In genomic region chr9:74496819-74497749, GRCh38 we compare ENCODE assay signal across 8 cellular contexts. TPM values are rescaled to one million over a fixed set of nuclear protein-coding genes. Genes with fewer than 3 reads are reported as not detected.
DNase-seq lines count a peak whose midpoint lies in the region; ATAC-seq and TF ChIP-seq lines count a peak whose summit lies in the region.

RORB (plus strand) TSS chr9:74497335; CDS start chr9:74497977, 642 bp downstream.

- no peaks in the 10 kb centered on the region for H3K36me3 ChIP-seq in SK-N-SH (replicated peaks in 1 of 2; ENCODE audit: control insufficient read depth in 1 of 2, insufficient read depth in 2 of 2, low read length in 1 of 2)

- CTCF ChIA-PET in SK-N-SH (lab: Yijun Ruan, JAX) = no interaction called here

- H3K4me3 ChIP-seq in SK-N-SH (ENCODE audit: low read depth in 2 of 2, low read length in 1 of 2) (peak within 1 kb of the TSS; percentile 55 to 78), dorsolateral prefrontal cortex (peak within 1 kb of the TSS; percentile 52 to 94 (median 75))

- H3K9me2 ChIP-seq in SK-N-SH = no peaks in the 10 kb centered on the region

- peaks cover 0 to 4% of the 10 kb centered on the region in 2 experiments; a peak in 2 of 4 replicates for H3K4me1 ChIP-seq in SK-N-SH (ENCODE audit: control insufficient read depth in 1 of 2, insufficient read depth in 2 of 2, low read depth in 1 of 2, low read length in 1 of 2)

- no peaks in the 10 kb centered on the region for H3F3A ChIP-seq in SK-N-SH (replicated peaks; ENCODE audit: insufficient read depth)

- TF ChIP-seq EP300 in SK-N-SH (IDR thresholded peaks at IDR 0.05; ENCODE audit: borderline replicate concordance in 1 of 2, low read depth in 1 of 2, low read length in 1 of 2) = no peak

- DNase-seq in GM03348 (ENCODE audit: low spot score) (peak; percentile 74), HT1080 (ENCODE audit: low read depth) (peak; percentile 17), SK-N-SH (peak; percentile 93), dorsolateral prefrontal cortex (peak; percentile 28 to 92 (median 86)), left lobe of liver (ENCODE audit: low spot score) (no peak), GF-D8 (lab: John Stamatoyannopoulos, UW) (no peak)
- DNase-seq in stimulated activated CD4-positive, alpha-beta T cell treated with anti-CD3 and anti-CD28 coated beads, Interleukin-4, amount 100 ng/mL, for 1 hour = peak; percentile 37

- TF ChIP-seq RAD21 in SK-N-SH (IDR thresholded peaks at IDR 0.05; ENCODE audit: low read length) = 0 out of 2 replicates have a peak, but pooled peaks have one; percentile 15

- POLR2A ChIA-PET in SK-N-SH (lab: Yijun Ruan, JAX) = interaction anchor here (1.1 kb wide), 1 partner anchor 13 kb away, joined by 3 read pairs; no protein-coding TSS in a partner anchor

- intact Hi-C loops in dorsolateral prefrontal cortex (cut with DNase I) = no loop called here

- peak within 1 kb of the TSS; percentile 99 for H2AFZ ChIP-seq in SK-N-SH (ENCODE audit: low read depth)

- ATAC-seq in GM21515 (IDR thresholded peaks at IDR 0.05; ENCODE audit: unreplicated experiment) = peak; percentile 98
- peak; percentile 91 for ATAC-seq in left lobe of liver

- H4K20me1 ChIP-seq in SK-N-SH (ENCODE audit: insufficient read depth) = no peaks in the 10 kb centered on the region

- no peak within 1 kb of the TSS for H3K9ac ChIP-seq in SK-N-SH

- no peaks in the 10 kb centered on the region for H3K9me3 ChIP-seq in SK-N-SH

- no peaks in the 10 kb centered on the region for H3K79me2 ChIP-seq in SK-N-SH (ENCODE audit: insufficient read depth)

- WGBS in SK-N-SH (ENCODE audit: low lambda C conversion rate) = under 1% methylated on average over 47 of the region's 50 CpGs

- H3K27me3 ChIP-seq in SK-N-SH (ENCODE audit: insufficient read depth) (peaks cover 53% of the 10 kb centered on the region), dorsolateral prefrontal cortex (peaks cover 0 to 20% (median 0%) of the 10 kb centered on the region in 45 donors)

- H3K4me2 ChIP-seq in SK-N-SH = peak within 1 kb of the TSS; percentile 100

- peak within 1 kb of the TSS in 1 of 2 experiments; percentile 71; a peak in 2 of 4 replicates for H3K27ac ChIP-seq in SK-N-SH (ENCODE audit: low read depth in 2 of 2, low read length in 1 of 2)
- peak within 1 kb of the TSS in 58 of 59 donors; percentile 3 to 92 (median 80) for H3K27ac ChIP-seq in dorsolateral prefrontal cortex

- TF ChIP-seq CTCF in SK-N-SH (IDR thresholded peaks at IDR 0.05) (no peak), dorsolateral prefrontal cortex (IDR thresholded peaks at IDR 0.05 in 54 of 56, conservative IDR thresholded peaks at IDR 0.05 in 2 of 56; ENCODE audit: low read depth in 1 of 56, partially characterized antibody in 56 of 56) (peak in 2 of 56 donors; percentile 6 to 14)

TF ChIP-seq in SK-N-SH, 30 proteins besides CTCF, POLR2A, EP300 and RAD21:
- no peak for TF ChIP-seq ELF1 (IDR thresholded peaks at IDR 0.05)
- no peak for TF ChIP-seq FOXJ3 (CRISPR knock-in tag; IDR thresholded peaks at IDR 0.05)
- TF ChIP-seq FOXM1 (IDR thresholded peaks at IDR 0.05; ENCODE audit: low read depth) = no peak
- no peak for TF ChIP-seq EZH2phosphoT487 (IDR thresholded peaks at IDR 0.05; ENCODE audit: borderline replicate concordance, low read depth)
- no peak for TF ChIP-seq GATA2 (CRISPR knock-in tag; IDR thresholded peaks at IDR 0.05)
- 0 out of 2 replicates have a peak, but pooled peaks have one; percentile 30 for TF ChIP-seq POLR2AphosphoS5 (IDR thresholded peaks at IDR 0.05; ENCODE audit: low read depth, low read length)
- 0 out of 2 replicates have a peak, but pooled peaks have one; percentile 10 for TF ChIP-seq PBX3 (IDR thresholded peaks at IDR 0.05)
- TF ChIP-seq MXI1 (IDR thresholded peaks at IDR 0.05; ENCODE audit: low read depth, low read length) = peak; percentile 98
- TF ChIP-seq USF2 (IDR thresholded peaks at IDR 0.05; ENCODE audit: borderline replicate concordance, low read depth, low read length) = no peak
- TF ChIP-seq TCF12 (IDR thresholded peaks at IDR 0.05) = no peak
- no peak for TF ChIP-seq MEF2A (IDR thresholded peaks at IDR 0.05; ENCODE audit: borderline replicate concordance, low read depth)
- TF ChIP-seq TAF1 (IDR thresholded peaks at IDR 0.05; ENCODE audit: borderline replicate concordance, low read depth, low read length) = 0 out of 2 replicates have a peak, but pooled peaks have one; percentile 32
- TF ChIP-seq RXRA (IDR thresholded peaks at IDR 0.05; ENCODE audit: borderline replicate concordance, low read depth) = no peak
- TF ChIP-seq TEAD4 (IDR thresholded peaks at IDR 0.05; ENCODE audit: borderline replicate concordance, insufficient read depth) = no peak
- TF ChIP-seq JUND (IDR thresholded peaks at IDR 0.05) = no peak
- no peak for TF ChIP-seq NRF1 (IDR thresholded peaks at IDR 0.05; ENCODE audit: low read depth, low read length)
- no peak for TF ChIP-seq NFIC (IDR thresholded peaks at IDR 0.05; ENCODE audit: borderline replicate concordance)
- TF ChIP-seq IRF3 (IDR thresholded peaks at IDR 0.05; ENCODE audit: low read depth, low read length) = no peak
- TF ChIP-seq ZBTB33 (IDR thresholded peaks at IDR 0.05; ENCODE audit: borderline replicate concordance, low read depth) = no peak

RNA-seq across cellular contexts. Expression of gene RORB, which starts in this region (rescaled TPM):
- total RNA-seq in HT1080 (2014; rRNA removed; shearing (Covaris generic)) = 0.13 and 0.17 TPM in 2 replicates
- polyA plus RNA-seq in HT1080 (2015; cell fraction: cytosol; rRNA removed) = 0.15 and 0.23 TPM in 2 replicates
- polyA plus RNA-seq in HT1080 (2015; cell fraction: nucleus; rRNA removed) = 0.11 and 0.19 TPM in 2 replicates
- 0.13 and 0.47 TPM in 2 replicates for polyA plus RNA-seq in SK-N-SH (2012; rRNA removed)
- 0.37 and 0.72 TPM in 2 replicates for polyA plus RNA-seq in SK-N-SH (2012; cell fraction: cytosol; rRNA removed)
- 0.19 and 0.22 TPM in 2 replicates for polyA plus RNA-seq in SK-N-SH (2012; cell fraction: nucleus; rRNA removed)
- total RNA-seq in dorsolateral prefrontal cortex = 100 to 1,000 TPM in 1 of 120 experiments, 10 to 100 TPM in 119; 17.7 to 126 (median 52.6) TPM
- 0.05 TPM for total RNA-seq in left lobe of liver

Comparison
In these comparisons a context has a peak if more than half of its experiments do, and no peak if none do; other contexts are left out.
1. RNA of gene RORB (total RNA-seq): 17.7 to 126 TPM in dorsolateral prefrontal cortex; 0.13 to 0.17 TPM in HT1080 and 0.05 TPM in left lobe of liver (single experiment); every median in the first group is over 10 times any median in the second.
2. Peak in DNase-seq in HT1080; RNA of the gene not detected or under 1 TPM.
3. Peak in DNase-seq, H3K4me3 ChIP-seq and H3K4me2 ChIP-seq in SK-N-SH; RNA of the gene not detected or under 1 TPM.
4. Peak in ATAC-seq in left lobe of liver; RNA of the gene not detected or under 1 TPM.
5. DNase-seq: peak in GM03348 (single experiment), dorsolateral prefrontal cortex (10 of 10) and stimulated activated CD4-positive, alpha-beta T cell treated with anti-CD3 and anti-CD28 coated beads, Interleukin-4, amount 100 ng/mL, for 1 hour (single experiment); none in left lobe of liver (single experiment) and GF-D8 (single experiment).